3 cellular contexts compared by ENCODE assay signal in the genomic region with DNA sequence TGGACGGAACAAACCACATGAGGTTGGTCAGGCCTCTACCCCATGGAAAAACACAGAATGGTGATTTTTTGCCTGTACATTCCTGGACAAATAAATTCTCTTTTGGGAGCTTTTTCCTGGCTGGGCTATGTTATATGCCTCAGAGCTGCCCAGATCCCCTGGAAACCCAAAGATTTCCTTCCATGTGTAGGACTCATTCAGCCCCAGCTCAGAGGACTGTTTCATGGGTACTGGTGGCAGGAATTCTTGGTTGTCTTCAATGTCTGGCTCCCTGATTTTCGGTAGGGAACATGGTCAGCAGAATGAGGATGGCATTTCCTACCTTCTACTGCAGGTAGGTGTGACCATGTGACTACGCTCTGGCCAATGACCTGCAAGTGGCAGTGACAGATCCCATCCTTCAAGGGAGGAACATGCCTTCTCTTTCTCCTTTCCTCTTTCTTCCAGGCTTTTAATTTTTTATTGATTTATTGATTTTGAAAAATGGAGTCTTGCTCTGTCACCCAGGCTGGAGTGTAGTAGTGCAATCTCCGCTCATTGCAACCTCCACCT.
A peak's percentile ranks its signal among the peaks of the same experiment; 100 is the strongest.
TF ChIP-seq lines count a peak whose summit lies in the region.

No MANE protein-coding gene starts in this region.

TF ChIP-seq in WTC11, 78 proteins besides CTCF, POLR2A, EP300 and RAD21:
- TF ChIP-seq FOXK1 (CRISPR knock-in tag; IDR thresholded peaks at IDR 0.05) (no peak), ZNF232 (CRISPR knock-in tag; IDR thresholded peaks at IDR 0.05) (no peak), NFYB (CRISPR knock-in tag; conservative IDR thresholded peaks at IDR 0.05; ENCODE audit: low read depth) (peak; percentile 56), TEAD4 (CRISPR knock-in tag; IDR thresholded peaks at IDR 0.05) (no peak), GTF2I (CRISPR knock-in tag; conservative IDR thresholded peaks at IDR 0.05) (no peak), TCF7 (CRISPR knock-in tag; IDR thresholded peaks at IDR 0.05; ENCODE audit: low read depth) (no peak)
- TF ChIP-seq, protein P1, sequence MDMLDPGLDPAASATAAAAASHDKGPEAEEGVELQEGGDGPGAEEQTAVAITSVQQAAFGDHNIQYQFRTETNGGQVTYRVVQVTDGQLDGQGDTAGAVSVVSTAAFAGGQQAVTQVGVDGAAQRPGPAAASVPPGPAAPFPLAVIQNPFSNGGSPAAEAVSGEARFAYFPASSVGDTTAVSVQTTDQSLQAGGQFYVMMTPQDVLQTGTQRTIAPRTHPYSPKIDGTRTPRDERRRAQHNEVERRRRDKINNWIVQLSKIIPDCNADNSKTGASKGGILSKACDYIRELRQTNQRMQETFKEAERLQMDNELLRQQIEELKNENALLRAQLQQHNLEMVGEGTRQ (CRISPR knock-in tag; IDR thresholded peaks at IDR 0.05) = 0 out of 2 replicates have a peak, but pooled peaks have one; percentile 29
- TF ChIP-seq, protein P2, sequence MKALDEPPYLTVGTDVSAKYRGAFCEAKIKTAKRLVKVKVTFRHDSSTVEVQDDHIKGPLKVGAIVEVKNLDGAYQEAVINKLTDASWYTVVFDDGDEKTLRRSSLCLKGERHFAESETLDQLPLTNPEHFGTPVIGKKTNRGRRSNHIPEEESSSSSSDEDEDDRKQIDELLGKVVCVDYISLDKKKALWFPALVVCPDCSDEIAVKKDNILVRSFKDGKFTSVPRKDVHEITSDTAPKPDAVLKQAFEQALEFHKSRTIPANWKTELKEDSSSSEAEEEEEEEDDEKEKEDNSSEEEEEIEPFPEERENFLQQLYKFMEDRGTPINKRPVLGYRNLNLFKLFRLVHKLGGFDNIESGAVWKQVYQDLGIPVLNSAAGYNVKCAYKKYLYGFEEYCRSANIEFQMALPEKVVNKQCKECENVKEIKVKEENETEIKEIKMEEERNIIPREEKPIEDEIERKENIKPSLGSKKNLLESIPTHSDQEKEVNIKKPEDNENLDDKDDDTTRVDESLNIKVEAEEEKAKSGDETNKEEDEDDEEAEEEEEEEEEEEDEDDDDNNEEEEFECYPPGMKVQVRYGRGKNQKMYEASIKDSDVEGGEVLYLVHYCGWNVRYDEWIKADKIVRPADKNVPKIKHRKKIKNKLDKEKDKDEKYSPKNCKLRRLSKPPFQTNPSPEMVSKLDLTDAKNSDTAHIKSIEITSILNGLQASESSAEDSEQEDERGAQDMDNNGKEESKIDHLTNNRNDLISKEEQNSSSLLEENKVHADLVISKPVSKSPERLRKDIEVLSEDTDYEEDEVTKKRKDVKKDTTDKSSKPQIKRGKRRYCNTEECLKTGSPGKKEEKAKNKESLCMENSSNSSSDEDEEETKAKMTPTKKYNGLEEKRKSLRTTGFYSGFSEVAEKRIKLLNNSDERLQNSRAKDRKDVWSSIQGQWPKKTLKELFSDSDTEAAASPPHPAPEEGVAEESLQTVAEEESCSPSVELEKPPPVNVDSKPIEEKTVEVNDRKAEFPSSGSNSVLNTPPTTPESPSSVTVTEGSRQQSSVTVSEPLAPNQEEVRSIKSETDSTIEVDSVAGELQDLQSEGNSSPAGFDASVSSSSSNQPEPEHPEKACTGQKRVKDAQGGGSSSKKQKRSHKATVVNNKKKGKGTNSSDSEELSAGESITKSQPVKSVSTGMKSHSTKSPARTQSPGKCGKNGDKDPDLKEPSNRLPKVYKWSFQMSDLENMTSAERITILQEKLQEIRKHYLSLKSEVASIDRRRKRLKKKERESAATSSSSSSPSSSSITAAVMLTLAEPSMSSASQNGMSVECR (CRISPR knock-in tag; IDR thresholded peaks at IDR 0.05; ENCODE audit: borderline replicate concordance) = no peak
- TF ChIP-seq, protein P3, sequence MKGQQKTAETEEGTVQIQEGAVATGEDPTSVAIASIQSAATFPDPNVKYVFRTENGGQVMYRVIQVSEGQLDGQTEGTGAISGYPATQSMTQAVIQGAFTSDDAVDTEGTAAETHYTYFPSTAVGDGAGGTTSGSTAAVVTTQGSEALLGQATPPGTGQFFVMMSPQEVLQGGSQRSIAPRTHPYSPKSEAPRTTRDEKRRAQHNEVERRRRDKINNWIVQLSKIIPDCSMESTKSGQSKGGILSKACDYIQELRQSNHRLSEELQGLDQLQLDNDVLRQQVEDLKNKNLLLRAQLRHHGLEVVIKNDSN (CRISPR knock-in tag; IDR thresholded peaks at IDR 0.05) = no peak
- TF ChIP-seq, protein P4, sequence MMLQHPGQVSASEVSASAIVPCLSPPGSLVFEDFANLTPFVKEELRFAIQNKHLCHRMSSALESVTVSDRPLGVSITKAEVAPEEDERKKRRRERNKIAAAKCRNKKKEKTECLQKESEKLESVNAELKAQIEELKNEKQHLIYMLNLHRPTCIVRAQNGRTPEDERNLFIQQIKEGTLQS (CRISPR knock-in tag; conservative IDR thresholded peaks at IDR 0.05) = no peak

TF ChIP-seq in H1, 55 proteins besides CTCF, POLR2A, EP300 and RAD21 (continues in another document):
- no peak for TF ChIP-seq POU5F1 (IDR thresholded peaks at IDR 0.05; ENCODE audit: low read depth, low read length)
- no peak for TF ChIP-seq CHD1 (IDR thresholded peaks at IDR 0.05; ENCODE audit: low read depth, low read length)
- TF ChIP-seq SIX5 (IDR thresholded peaks at IDR 0.05; ENCODE audit: low read depth, low read length) = no peak
- TF ChIP-seq, protein P4 (IDR thresholded peaks at IDR 0.05; ENCODE audit: insufficient read depth, low read depth, low read length) = no peak
- no peak for TF ChIP-seq CBX5 (IDR thresholded peaks at IDR 0.05; ENCODE audit: low read depth, low read length)
- TF ChIP-seq CBX8 (IDR thresholded peaks at IDR 0.05; ENCODE audit: borderline replicate concordance, low read depth, low read length) = no peak
- TF ChIP-seq TBP (IDR thresholded peaks at IDR 0.05; ENCODE audit: low read depth, low read length) = no peak
- TF ChIP-seq POLR2AphosphoS5 (IDR thresholded peaks at IDR 0.05; ENCODE audit: low read depth, low read length) = no peak
- no peak for TF ChIP-seq JUN (IDR thresholded peaks at IDR 0.05; ENCODE audit: low read depth, low read length)
- no peak for TF ChIP-seq HDAC6 (IDR thresholded peaks at IDR 0.05; ENCODE audit: low read depth, low read length)

TF ChIP-seq in liver, 16 proteins besides CTCF, POLR2A, EP300 and RAD21:
- TF ChIP-seq, protein P4 (IDR thresholded peaks at IDR 0.05) = no peak
- TF ChIP-seq, protein P5, sequence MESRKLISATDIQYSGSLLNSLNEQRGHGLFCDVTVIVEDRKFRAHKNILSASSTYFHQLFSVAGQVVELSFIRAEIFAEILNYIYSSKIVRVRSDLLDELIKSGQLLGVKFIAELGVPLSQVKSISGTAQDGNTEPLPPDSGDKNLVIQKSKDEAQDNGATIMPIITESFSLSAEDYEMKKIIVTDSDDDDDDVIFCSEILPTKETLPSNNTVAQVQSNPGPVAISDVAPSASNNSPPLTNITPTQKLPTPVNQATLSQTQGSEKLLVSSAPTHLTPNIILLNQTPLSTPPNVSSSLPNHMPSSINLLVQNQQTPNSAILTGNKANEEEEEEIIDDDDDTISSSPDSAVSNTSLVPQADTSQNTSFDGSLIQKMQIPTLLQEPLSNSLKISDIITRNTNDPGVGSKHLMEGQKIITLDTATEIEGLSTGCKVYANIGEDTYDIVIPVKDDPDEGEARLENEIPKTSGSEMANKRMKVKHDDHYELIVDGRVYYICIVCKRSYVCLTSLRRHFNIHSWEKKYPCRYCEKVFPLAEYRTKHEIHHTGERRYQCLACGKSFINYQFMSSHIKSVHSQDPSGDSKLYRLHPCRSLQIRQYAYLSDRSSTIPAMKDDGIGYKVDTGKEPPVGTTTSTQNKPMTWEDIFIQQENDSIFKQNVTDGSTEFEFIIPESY (IDR thresholded peaks at IDR 0.05) = no peak
- TF ChIP-seq, protein P6, sequence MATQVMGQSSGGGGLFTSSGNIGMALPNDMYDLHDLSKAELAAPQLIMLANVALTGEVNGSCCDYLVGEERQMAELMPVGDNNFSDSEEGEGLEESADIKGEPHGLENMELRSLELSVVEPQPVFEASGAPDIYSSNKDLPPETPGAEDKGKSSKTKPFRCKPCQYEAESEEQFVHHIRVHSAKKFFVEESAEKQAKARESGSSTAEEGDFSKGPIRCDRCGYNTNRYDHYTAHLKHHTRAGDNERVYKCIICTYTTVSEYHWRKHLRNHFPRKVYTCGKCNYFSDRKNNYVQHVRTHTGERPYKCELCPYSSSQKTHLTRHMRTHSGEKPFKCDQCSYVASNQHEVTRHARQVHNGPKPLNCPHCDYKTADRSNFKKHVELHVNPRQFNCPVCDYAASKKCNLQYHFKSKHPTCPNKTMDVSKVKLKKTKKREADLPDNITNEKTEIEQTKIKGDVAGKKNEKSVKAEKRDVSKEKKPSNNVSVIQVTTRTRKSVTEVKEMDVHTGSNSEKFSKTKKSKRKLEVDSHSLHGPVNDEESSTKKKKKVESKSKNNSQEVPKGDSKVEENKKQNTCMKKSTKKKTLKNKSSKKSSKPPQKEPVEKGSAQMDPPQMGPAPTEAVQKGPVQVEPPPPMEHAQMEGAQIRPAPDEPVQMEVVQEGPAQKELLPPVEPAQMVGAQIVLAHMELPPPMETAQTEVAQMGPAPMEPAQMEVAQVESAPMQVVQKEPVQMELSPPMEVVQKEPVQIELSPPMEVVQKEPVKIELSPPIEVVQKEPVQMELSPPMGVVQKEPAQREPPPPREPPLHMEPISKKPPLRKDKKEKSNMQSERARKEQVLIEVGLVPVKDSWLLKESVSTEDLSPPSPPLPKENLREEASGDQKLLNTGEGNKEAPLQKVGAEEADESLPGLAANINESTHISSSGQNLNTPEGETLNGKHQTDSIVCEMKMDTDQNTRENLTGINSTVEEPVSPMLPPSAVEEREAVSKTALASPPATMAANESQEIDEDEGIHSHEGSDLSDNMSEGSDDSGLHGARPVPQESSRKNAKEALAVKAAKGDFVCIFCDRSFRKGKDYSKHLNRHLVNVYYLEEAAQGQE (IDR thresholded peaks at IDR 0.05) = no peak
- TF ChIP-seq NR2F2 (IDR thresholded peaks at IDR 0.05) = no peak
- TF ChIP-seq RXRA (IDR thresholded peaks at IDR 0.05) = no peak
- no peak for TF ChIP-seq YY1 (IDR thresholded peaks at IDR 0.05)
- TF ChIP-seq SP1 (IDR thresholded peaks at IDR 0.05) = no peak
- TF ChIP-seq HNF4G (IDR thresholded peaks at IDR 0.05) = no peak
- no peak for TF ChIP-seq TAF1 (conservative IDR thresholded peaks at IDR 0.05)
- TF ChIP-seq, protein P7, sequence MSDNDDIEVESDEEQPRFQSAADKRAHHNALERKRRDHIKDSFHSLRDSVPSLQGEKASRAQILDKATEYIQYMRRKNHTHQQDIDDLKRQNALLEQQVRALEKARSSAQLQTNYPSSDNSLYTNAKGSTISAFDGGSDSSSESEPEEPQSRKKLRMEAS (IDR thresholded peaks at IDR 0.05) = no peak
- no peak for TF ChIP-seq GABPA (IDR thresholded peaks at IDR 0.05 in 1 of 2, conservative IDR thresholded peaks at IDR 0.05 in 1 of 2)
- TF ChIP-seq FOXA1 (IDR thresholded peaks at IDR 0.05) = no peak
- TF ChIP-seq EGR1 (IDR thresholded peaks at IDR 0.05; ENCODE audit: low read depth in 2 of 2) = no peak
